20 cellular contexts compared by ENCODE assay signal in the genomic region with DNA sequence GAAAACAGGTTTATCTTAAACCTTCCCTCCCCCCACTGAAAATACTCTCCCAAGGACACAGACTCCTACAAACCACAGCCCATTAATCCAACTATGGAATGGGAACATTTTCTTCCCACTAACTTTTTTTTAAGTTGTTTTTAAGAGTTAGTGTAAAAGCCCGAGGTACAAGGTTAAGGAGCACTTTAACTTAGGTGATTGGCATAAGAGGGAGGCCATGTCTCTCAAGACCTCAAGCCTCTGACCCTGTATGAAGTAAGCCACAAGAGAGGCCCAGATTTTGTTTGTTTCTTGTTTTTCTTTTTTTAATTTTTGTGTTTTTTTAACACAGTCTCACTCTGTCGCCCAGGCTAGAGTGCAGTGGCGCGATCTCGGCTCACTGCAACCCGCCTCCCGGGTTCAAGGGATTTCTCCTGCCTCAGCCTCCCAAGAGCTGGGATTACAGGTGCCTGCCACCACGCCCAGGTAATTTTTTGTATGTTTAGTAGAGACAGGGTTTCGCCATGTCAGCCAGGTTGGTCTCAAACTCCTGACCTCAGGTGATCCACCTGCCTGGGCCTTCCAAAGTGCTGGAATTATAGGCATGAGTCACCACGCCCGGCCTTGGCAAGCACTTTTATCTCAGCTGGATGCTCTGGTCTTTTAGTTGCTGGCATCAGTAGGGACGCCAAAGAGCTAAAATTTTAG. TPM values are rescaled to one million over a fixed set of nuclear protein-coding genes. Genes with fewer than 3 reads are reported as not detected.
A peak's percentile ranks its signal among the peaks of the same experiment; 100 is the strongest.
DNase-seq lines count a peak whose midpoint lies in the region; FAIRE-seq and TF ChIP-seq lines count a peak whose summit lies in the region.
"Had no signal": no experiment of that assay in that cellular context is flagged by ENCODE, and none has a peak within 500 bp of the region (broad histone marks: within the 10 kb centered on the region; RNA-seq: fewer than 3 reads in every experiment).

No MANE protein-coding gene starts in this region.

- H3K4me3 Mint-ChIP-seq in CD14-positive monocyte: no peak overlapping the region
- H3K4me3 Mint-ChIP-seq: HFFc6 had no signal

- FAIRE-seq in small intestine (lab: Jason Lieb, UNC): no peak
- FAIRE-seq: GM18507 had no signal

- 57 to 79% (median 64%) methylated on average over 12 of the region's 12 CpGs for WGBS in small intestine, 3 donors

- H3K27ac Mint-ChIP-seq in CD14-positive monocyte: peak overlapping the region in 1 of 7 donors; percentile 11
- H3K27ac Mint-ChIP-seq: HFFc6 had no signal

- H3K27ac ChIP-seq in colonic mucosa (no peak overlapping the region), small intestine (ENCODE audit: low read depth in 1 of 2, low read length in 1 of 2) (no peak overlapping the region)
- H3K27ac ChIP-seq: C4-2B, KMS-11 had no signal

- H3K9me3 ChIP-seq in colonic mucosa (no peaks in the 10 kb centered on the region), small intestine (ENCODE audit: control insufficient read depth, low read depth) (no peaks in the 10 kb centered on the region)

- H3K27me3 ChIP-seq in colonic mucosa (no peaks in the 10 kb centered on the region), small intestine (ENCODE audit: control insufficient read depth in 2 of 2, insufficient read depth in 2 of 2, low read length in 2 of 2) (no peaks in the 10 kb centered on the region)

- intact Hi-C loops in CD14-positive monocyte (cut with micrococcal nuclease) (no loop called here), colonic mucosa (cut with DNase I) (no loop called here)

- H3K36me3 ChIP-seq in colonic mucosa (no peaks in the 10 kb centered on the region), small intestine (ENCODE audit: control insufficient read depth in 2 of 2, insufficient read depth in 2 of 2, low read length in 2 of 2) (no peaks in the 10 kb centered on the region)

- H3K4me1 ChIP-seq in colonic mucosa (no peaks in the 10 kb centered on the region), small intestine (ENCODE audit: control insufficient read depth in 2 of 2, insufficient read depth in 1 of 2, low read depth in 1 of 2, low read length in 1 of 2) (no peaks in the 10 kb centered on the region)

- TF ChIP-seq CTCF in CD14-positive monocyte (IDR thresholded peaks at IDR 0.05) (no peak), colonic mucosa (IDR thresholded peaks at IDR 0.05) (no peak)

- H3K4me1 Mint-ChIP-seq in CD14-positive monocyte: peaks cover 26% of the 10 kb centered on the region

- peaks cover 0 to 2% (median 0%) of the 10 kb centered on the region in 7 donors for H3K9me3 Mint-ChIP-seq in CD14-positive monocyte
- H3K9me3 Mint-ChIP-seq: HFFc6 had no signal

- H3K27me3 Mint-ChIP-seq in CD14-positive monocyte (ENCODE audit: low read depth in 3 of 3): peaks cover 9 to 11% (median 11%) of the 10 kb centered on the region in 3 donors

- DNase-seq in CD14-positive monocyte (ENCODE audit: low spot score) (peak; percentile 11), M059J (ENCODE audit: low read depth) (peak; percentile 13), colonic mucosa (peak; percentile 35), small intestine (peak; percentile 60), cerebellum (ENCODE audit: low spot score) (no peak), amniotic stem cell (lab: John Stamatoyannopoulos, UW) (no peak), T-helper 2 cell (no peak), NCI-H1105 treated with DMSO at 0.1 percent for 48 hours (lab: John Stamatoyannopoulos, UW) (no peak)
- DNase-seq: GF-D8; GOT3; HFFc6; NCI-H187; NCI-H446; NK-92 treated with Interleukin-12 subunit alpha and Interleukin-12 subunit beta, amount 100 ng/mL, for 24 hours; OCI-M1; RPMI8226 had no signal

- H3K9ac ChIP-seq in colonic mucosa (ENCODE audit: low read depth in 2 of 2, low read length in 2 of 2): no peak overlapping the region
- H3K9ac ChIP-seq: KMS-11 had no signal

- peaks cover 0 to 1% of the 10 kb centered on the region in 2 donors for H3K36me3 Mint-ChIP-seq in CD14-positive monocyte

- no peak overlapping the region for H3K4me3 ChIP-seq in colonic mucosa
- H3K4me3 ChIP-seq in small intestine (ENCODE audit: low read depth in 1 of 2, low read length in 2 of 2): no peak overlapping the region

RNA-seq across cellular contexts. Expression of gene ARMH1, which starts 14.4 kb away (rescaled TPM):
- polyA plus RNA-seq in CD14-positive monocyte: 10 to 100 TPM; 14.7 to 15.8 TPM
- total RNA-seq in M059J (2014; rRNA removed; shearing (Covaris generic)): 0.37 and 2.8 TPM in 2 replicates
- 1 to 10 TPM; 1.3 to 5.1 TPM for total RNA-seq in colonic mucosa
- polyA plus RNA-seq in small intestine: 1 to 10 TPM; 2.7 to 6.5 (median 4.2) TPM
- total RNA-seq in cerebellum: 5.2 TPM
- total RNA-seq: Daoy had no signal

RNA-seq across cellular contexts. Expression of gene TMEM53, which starts 14.6 kb away (rescaled TPM):
- polyA plus RNA-seq in CD14-positive monocyte (1 to 10 TPM; 8.6 to 8.8 TPM), small intestine (10 to 100 TPM; 20.1 to 27.2 (median 25.4) TPM)
- total RNA-seq in M059J (2014; rRNA removed; shearing (Covaris generic)): 12.7 and 17.0 TPM in 2 replicates
- total RNA-seq in colonic mucosa (10 to 100 TPM; 26.4 to 29.6 TPM), cerebellum (4.7 TPM)

RNA-seq across cellular contexts. Expression of gene RNU5D-1, which starts 42.1 kb away (rescaled TPM):
- polyA plus RNA-seq in CD14-positive monocyte (not detected), small intestine (not detected)
- total RNA-seq in M059J (2014; rRNA removed; shearing (Covaris generic)): not detected in 2 replicates
- total RNA-seq in colonic mucosa (not detected), cerebellum (not detected)
- total RNA-seq: Daoy, HFFc6 had no signal

RNA-seq across cellular contexts. Expression of gene KIF2C, which starts 50.7 kb away (rescaled TPM):
- under 1 TPM; 0.24 to 0.29 TPM for polyA plus RNA-seq in CD14-positive monocyte
- total RNA-seq in M059J (2014; rRNA removed; shearing (Covaris generic)): 86.9 and 127 TPM in 2 replicates
- 10 to 100 TPM; 13.6 to 33.2 TPM for total RNA-seq in colonic mucosa
- 10 to 100 TPM in 1 of 3 donors, 1 to 10 TPM in 2; 1.1 to 17.7 (median 1.3) TPM for polyA plus RNA-seq in small intestine
- 9.4 TPM for total RNA-seq in cerebellum

Comparison
In these comparisons a context has a peak if more than half of its experiments do, and no peak if none do; other contexts are left out.
1. DNase-seq: peak in CD14-positive monocyte (single experiment), M059J (single experiment), colonic mucosa (single experiment) and small intestine (single experiment); none in cerebellum (single experiment), amniotic stem cell (single experiment), T-helper 2 cell (0 of 5) and NCI-H1105 treated with DMSO at 0.1 percent for 48 hours (single experiment).